8 cellular contexts compared by ENCODE assay signal in the genomic region with DNA sequence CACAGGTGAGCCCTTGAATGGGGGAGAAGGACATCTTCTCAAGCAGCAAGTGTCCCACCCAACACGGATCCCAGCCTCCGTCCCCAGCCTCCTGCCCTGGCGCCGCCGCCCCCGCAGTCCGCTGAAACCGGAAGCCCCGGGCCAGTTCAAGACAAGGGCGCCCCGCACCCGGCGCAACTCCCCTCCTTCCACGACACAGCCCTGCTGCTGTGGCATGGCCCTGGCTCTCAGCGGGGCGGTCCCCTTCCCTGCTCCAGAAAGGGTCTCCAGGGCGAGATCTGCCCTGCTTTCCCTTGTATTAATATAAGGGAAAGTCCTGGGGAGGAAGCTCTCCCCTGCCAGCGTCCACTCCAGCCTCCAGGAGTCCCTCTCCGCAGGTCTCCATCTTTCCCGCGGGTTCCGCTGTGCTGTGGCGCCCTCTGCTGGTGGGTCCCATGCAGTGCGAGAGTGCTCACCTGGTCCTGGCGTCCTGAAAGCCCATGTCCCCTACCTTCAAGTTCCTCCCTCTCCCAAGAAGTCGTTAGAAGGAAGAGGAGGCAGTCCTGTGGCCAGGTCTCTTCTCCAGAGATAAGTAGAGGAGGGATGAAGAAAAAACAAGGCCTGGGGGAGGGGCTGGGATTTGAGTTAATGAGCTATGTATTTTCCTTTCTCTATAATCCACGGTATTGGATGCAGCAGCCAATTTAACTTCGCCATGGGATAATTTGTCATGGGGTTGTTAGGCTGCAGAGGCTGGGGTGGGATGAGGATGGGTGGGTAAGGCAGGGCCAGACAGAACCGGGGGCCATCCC.
A peak's percentile ranks its signal among the peaks of the same experiment; 100 is the strongest.
DNase-seq lines count a peak whose midpoint lies in the region; ATAC-seq and TF ChIP-seq lines count a peak whose summit lies in the region.

No MANE protein-coding gene starts in this region.

- H3K4me1 ChIP-seq in suprapubic skin: no peaks in the 10 kb centered on the region

- no peaks in the 10 kb centered on the region for H3K9me3 ChIP-seq in suprapubic skin

- intact Hi-C loops in left colon (cut with DNase I, micrococcal nuclease): loop anchor here in 1 of 2 donors (10.0 kb wide), 1 partner anchor 540 kb away; no protein-coding TSS in a partner anchor

- WGBS in suprapubic skin: 53% methylated on average over 21 of the region's 29 CpGs

- peak overlapping the region; percentile 41 for H3K4me3 ChIP-seq in Jurkat, Clone E6-1 (ENCODE audit: low read length)
- H3K4me3 ChIP-seq in suprapubic skin: no peak overlapping the region

- no peak overlapping the region for H3K27ac ChIP-seq in suprapubic skin

- DNase-seq in DMS53 treated with DMSO at 0.1 percent for 48 hours (lab: John Stamatoyannopoulos, UW; ENCODE audit: unreplicated experiment): peak; percentile 46
- peak; percentile 41 for DNase-seq in Jurkat, Clone E6-1 (ENCODE audit: low read depth, low spot score)
- peak; percentile 20 for DNase-seq in astrocyte of the hippocampus (ENCODE audit: low read depth, low spot score)
- peak in 1 of 2 donors; percentile 54 for DNase-seq in left colon
- no peak for DNase-seq in suprapubic skin (ENCODE audit: low spot score in 2 of 2)
- DNase-seq in GOT3 (lab: John Stamatoyannopoulos, UW): no peak

- no peak for TF ChIP-seq POLR2A in suprapubic skin (IDR thresholded peaks at IDR 0.05)

- H3K36me3 ChIP-seq in suprapubic skin: no peaks in the 10 kb centered on the region

- TF ChIP-seq CTCF in suprapubic skin (IDR thresholded peaks at IDR 0.05): peak; percentile 14 to 59

- peaks cover 8% of the 10 kb centered on the region for H3K27me3 ChIP-seq in suprapubic skin

- no peak for TF ChIP-seq EP300 in suprapubic skin (IDR thresholded peaks at IDR 0.05)

- ATAC-seq in SK-N-SH treated with all-trans-retinoic acid at 6 μM for 48 hours (peak; percentile 70), left colon (peak; percentile 76), HG03571 (IDR thresholded peaks at IDR 0.05; ENCODE audit: unreplicated experiment) (no peak)

TF ChIP-seq in SK-N-SH treated with all-trans-retinoic acid at 6 μM for 48 hours, 23 proteins besides CTCF, POLR2A, EP300 and RAD21:
- no peak for TF ChIP-seq TOX (CRISPR knock-in tag; IDR thresholded peaks at IDR 0.05; ENCODE audit: borderline replicate concordance)
- no peak for TF ChIP-seq ZC3H10 (CRISPR knock-in tag; IDR thresholded peaks at IDR 0.05)
- no peak for TF ChIP-seq ZNF70 (CRISPR knock-in tag; IDR thresholded peaks at IDR 0.05)
- TF ChIP-seq ZNF565 (CRISPR knock-in tag; conservative IDR thresholded peaks at IDR 0.05; ENCODE audit: low read depth): no peak
- TF ChIP-seq ISL1 (CRISPR knock-in tag; IDR thresholded peaks at IDR 0.05): no peak

Comparison
In these comparisons a context has a peak if more than half of its experiments do, and no peak if none do; other contexts are left out.
1. DNase-seq: peak in DMS53 treated with DMSO at 0.1 percent for 48 hours (single experiment), Jurkat, Clone E6-1 (single experiment) and astrocyte of the hippocampus (single experiment); none in suprapubic skin (0 of 2) and GOT3 (single experiment).